Comparison of ENCODE assay signal across 18 cellular contexts in genomic region chr10:103551619-103552602, GRCh38. TPM values are rescaled to one million over a fixed set of nuclear protein-coding genes. Genes with fewer than 3 reads are reported as not detected.
DNase-seq lines count a peak whose midpoint lies in the region; ATAC-seq and TF ChIP-seq lines count a peak whose summit lies in the region.
"Had no signal": no experiment of that assay in that cellular context is flagged by ENCODE, and none has a peak within 500 bp of the region (broad histone marks: within the 10 kb centered on the region; RNA-seq: fewer than 3 reads in every experiment).

No MANE protein-coding gene starts in this region.

- H3K27ac Mint-ChIP-seq in WTC11 (no peak overlapping the region), immature natural killer cell (no peak overlapping the region)
- H3K27ac Mint-ChIP-seq: activated naive CD8-positive, alpha-beta T cell treated with anti-CD3 and anti-CD28 coated beads, Interleukin-2, amount 50 U/mL, for 24 hours; CD4-positive, CD25-positive, alpha-beta regulatory T cell had no signal

- H3K4me3 Mint-ChIP-seq in WTC11 (no peak overlapping the region), immature natural killer cell (no peak overlapping the region)
- H3K4me3 Mint-ChIP-seq: activated naive CD8-positive, alpha-beta T cell treated with anti-CD3 and anti-CD28 coated beads, Interleukin-2, amount 50 U/mL, for 24 hours; activated T-cell treated with anti-CD3 and anti-CD28 coated beads, Interleukin-2, amount 50 U/mL, for 4 hours had no signal

- H3K36me3 Mint-ChIP-seq in WTC11 = no peaks in the 10 kb centered on the region
- H3K36me3 Mint-ChIP-seq in immature natural killer cell = no peaks in the 10 kb centered on the region
- H3K36me3 Mint-ChIP-seq: CD4-positive, CD25-positive, alpha-beta regulatory T cell had no signal

- H3K36me3 ChIP-seq in BLaER1 (no peaks in the 10 kb centered on the region), HEK293 (ENCODE audit: control insufficient read depth in 2 of 2, insufficient read depth in 1 of 2, low read length in 2 of 2) (no peaks in the 10 kb centered on the region), lung (ENCODE audit: control insufficient read depth in 2 of 2, insufficient read depth in 2 of 2, low read length in 2 of 2) (no peaks in the 10 kb centered on the region)

- H3K9me3 Mint-ChIP-seq in WTC11 = no peaks in the 10 kb centered on the region
- no peaks in the 10 kb centered on the region for H3K9me3 Mint-ChIP-seq in immature natural killer cell
- H3K9me3 Mint-ChIP-seq: activated naive CD8-positive, alpha-beta T cell treated with anti-CD3 and anti-CD28 coated beads, Interleukin-2, amount 50 U/mL, for 24 hours; activated T-cell treated with anti-CD3 and anti-CD28 coated beads, Interleukin-2, amount 50 U/mL, for 4 hours; CD4-positive, CD25-positive, alpha-beta regulatory T cell had no signal

- H3K27ac ChIP-seq in BLaER1 (0 out of 2 replicates have a peak overlapping the region, but pooled peaks have one; percentile 10), HEK293 (ENCODE audit: extremely low read depth, low read depth, low read length) (no peak overlapping the region), lung (ENCODE audit: low read depth in 1 of 2, low read length in 1 of 2) (no peak overlapping the region)
- H3K27ac ChIP-seq: hepatocyte, testis had no signal

- H3K4me1 Mint-ChIP-seq in WTC11 = peaks cover 5% of the 10 kb centered on the region; the same call in 1 of the 2 replicates
- peaks cover 0 to 9% of the 10 kb centered on the region in 2 donors for H3K4me1 Mint-ChIP-seq in immature natural killer cell

- POLR2A ChIA-PET in HEK293 (lab: Yijun Ruan, JAX) (no interaction called here), WTC11 (lab: Charles Lee) (no interaction called here)

- H3K27me3 ChIP-seq in BLaER1 (peaks cover 27% of the 10 kb centered on the region), lung (ENCODE audit: control insufficient read depth, insufficient read depth) (no peaks in the 10 kb centered on the region)
- H3K27me3 ChIP-seq: hepatocyte, testis had no signal

- DNase-seq in WTC11 (ENCODE audit: low spot score) = peak; percentile 3
- DNase-seq in lung (ENCODE audit: low spot score) = no peak
- no peak for DNase-seq in C1 segment of cervical spinal cord (lab: John Stamatoyannopoulos, UW)
- DNase-seq in immature natural killer cell = no peak
- DNase-seq: activated naive CD8-positive, alpha-beta T cell treated with anti-CD3 and anti-CD28 coated beads, Interleukin-2, amount 50 U/mL, for 24 hours; activated T-cell treated with anti-CD3 and anti-CD28 coated beads, Interleukin-2, amount 50 U/mL, for 4 hours; CD4-positive, CD25-positive, alpha-beta regulatory T cell; effector memory CD4-positive, alpha-beta T cell; NCI-H1105 treated with DMSO at 0.1 percent for 48 hours; NCI-H2171 treated with DMSO at 0.1 percent for 48 hours; SHP77; small intestine; T1000; testis had no signal

- H3K27me3 Mint-ChIP-seq in WTC11 (ENCODE audit: low read depth) (peaks cover 26% of the 10 kb centered on the region), immature natural killer cell (ENCODE audit: low read depth in 3 of 3) (peaks cover 4 to 18% (median 11%) of the 10 kb centered on the region in 3 donors)

- CTCF ChIA-PET in HEK293 (lab: Yijun Ruan, JAX) (interaction anchor here (0.5 to 0.7 kb wide), 2 partner anchors 41 to 526 kb away, joined by 3 read pairs; no protein-coding TSS in a partner anchor), WTC11 (lab: Charles Lee) (interaction anchor here (0.6 to 1.6 kb wide), 4 partner anchors 9 to 19 kb away, joined by 3 to 5 read pairs (median 3); no protein-coding TSS in a partner anchor)

- WGBS in lung, 2 donors = 42 to 45% methylated on average over 10 of the region's 10 CpGs

- no peak overlapping the region for H3K4me3 ChIP-seq in BLaER1
- no peak overlapping the region for H3K4me3 ChIP-seq in HEK293 (ENCODE audit: low read depth, low read length)
- H3K4me3 ChIP-seq in lung = no peak overlapping the region
- H3K4me3 ChIP-seq: hepatocyte, testis had no signal

- ATAC-seq in WTC11 (no peak), lung (ENCODE audit: insufficient read depth, low FRiP score) (peak; percentile 21), HG03342 (IDR thresholded peaks at IDR 0.05; ENCODE audit: unreplicated experiment) (no peak)
- ATAC-seq: activated naive CD8-positive, alpha-beta T cell treated with anti-CD3 and anti-CD28 coated beads, Interleukin-2, amount 50 U/mL, for 24 hours; activated T-cell treated with anti-CD3 and anti-CD28 coated beads, Interleukin-2, amount 50 U/mL, for 4 hours had no signal

- H4K20me1 ChIP-seq in BLaER1 = no peaks in the 10 kb centered on the region

- no peak for TF ChIP-seq CTCF in HEK293 (tag by site-specific recombination; IDR thresholded peaks at IDR 0.05)
- TF ChIP-seq CTCF in WTC11 (IDR thresholded peaks at IDR 0.05) = no peak
- no peak for TF ChIP-seq CTCF in lung (IDR thresholded peaks at IDR 0.05; ENCODE audit: control extremely low read depth, extremely low read depth)

- H3K4me1 ChIP-seq in BLaER1 = peaks cover 72% of the 10 kb centered on the region
- H3K4me1 ChIP-seq in HEK293 (ENCODE audit: control insufficient read depth, insufficient read depth, low read length) = peaks cover 3% of the 10 kb centered on the region; the same call in 1 of the 2 replicates
- peaks cover 0 to 2% of the 10 kb centered on the region in 2 donors for H3K4me1 ChIP-seq in lung (ENCODE audit: control insufficient read depth in 2 of 2, insufficient read depth in 2 of 2, low read length in 2 of 2)

- H3K9me3 ChIP-seq in BLaER1 = no peaks in the 10 kb centered on the region
- no peaks in the 10 kb centered on the region for H3K9me3 ChIP-seq in HEK293 (ENCODE audit: control insufficient read depth, insufficient read depth, low read depth, low read length)
- no peaks in the 10 kb centered on the region for H3K9me3 ChIP-seq in lung (ENCODE audit: control insufficient read depth in 2 of 2, insufficient read depth in 1 of 2, low read length in 1 of 2)
- H3K9me3 ChIP-seq: testis had no signal

- H3K9ac ChIP-seq in BLaER1 = no peak overlapping the region

- peak overlapping the region; percentile 39 for H3K4me2 ChIP-seq in BLaER1
- H3K4me2 ChIP-seq: hepatocyte had no signal

TF ChIP-seq in HEK293, 187 proteins besides CTCF, POLR2A, EP300 and RAD21:
- peak; percentile 79 for TF ChIP-seq ZNF623 (tag by site-specific recombination; IDR thresholded peaks at IDR 0.05)
- TF ChIP-seq ZNF132 (tag by site-specific recombination; IDR thresholded peaks at IDR 0.05; ENCODE audit: borderline replicate concordance) = no peak
- TF ChIP-seq ZNF174 (tag by site-specific recombination; IDR thresholded peaks at IDR 0.05) = no peak
- 0 out of 2 replicates have a peak, but pooled peaks have one; percentile 21 for TF ChIP-seq ZNF600 (tag by site-specific recombination; IDR thresholded peaks at IDR 0.05)

TF ChIP-seq in WTC11, 78 proteins besides CTCF, POLR2A, EP300 and RAD21 (continues in another document):
- TF ChIP-seq ZNF281 (CRISPR knock-in tag; IDR thresholded peaks at IDR 0.05) (no peak), ATF3 (CRISPR knock-in tag; conservative IDR thresholded peaks at IDR 0.05) (no peak), ZNF232 (CRISPR knock-in tag; IDR thresholded peaks at IDR 0.05) (no peak), E2F5 (CRISPR knock-in tag; IDR thresholded peaks at IDR 0.05) (no peak), TP53 (CRISPR knock-in tag; IDR thresholded peaks at IDR 0.05) (no peak)

RNA-seq across cellular contexts. Expression of gene NEURL1, which starts 58.4 kb away (rescaled TPM):
- 0.66 to 1.2 TPM (median 0.99 TPM) in 3 replicates for total RNA-seq in WTC11 (2021)
- under 1 TPM; 0.14 to 0.80 TPM for total RNA-seq in lung
- 1 to 10 TPM in 1 of 2 donors, under 1 TPM in 1; 0.69 to 2.0 TPM for polyA plus RNA-seq in lung
- under 1 TPM in 2 of 3 donors, not detected in 1; 0.07 to 0.35 TPM for polyA plus RNA-seq in immature natural killer cell
